ENCODE assay signal across 20 cellular contexts in genomic region chr9:84699897-84700395, GRCh38.
"Had no signal": no experiment of that assay in that cellular context is flagged by ENCODE, and none has a peak within 500 bp of the region (broad histone marks: within the 10 kb centered on the region; RNA-seq: fewer than 3 reads in every experiment).

No MANE protein-coding gene starts in this region.

- H3K4me3 ChIP-seq: adrenal gland, colonic mucosa, esophagus squamous epithelium, gastroesophageal sphincter, mucosa of descending colon, prostate gland, transverse colon, uterus had no signal

- H3K4me1 ChIP-seq: adrenal gland, colonic mucosa, esophagus squamous epithelium, prostate gland, uterus had no signal

- H3K9me3 ChIP-seq: adrenal gland, colonic mucosa, esophagus squamous epithelium, gastroesophageal sphincter, mucosa of descending colon, prostate gland, transverse colon, uterus had no signal

- DNase-seq: activated CD4-positive, alpha-beta T cell treated with anti-CD3 and anti-CD28 coated beads, Interleukin-2, amount 50 U/mL, for 48 hours; activated CD8-positive, alpha-beta memory T cell treated with anti-CD3 and anti-CD28 coated beads, Interleukin-2, amount 50 U/mL, for 48 hours; activated naive CD4-positive, alpha-beta T cell; activated T-cell treated with anti-CD3 and anti-CD28 coated beads, Interleukin-2, amount 50 U/mL, for 4 hours; adrenal gland; brain microvascular endothelial cell; central memory CD4-positive, alpha-beta T cell; colonic mucosa; endodermal cell; esophagus squamous epithelium; mucosa of descending colon; stimulated activated CD4-positive, alpha-beta T cell treated with anti-CD3 and anti-CD28 coated beads, Interleukin-12 subunit alpha, Interleukin-12 subunit beta, amount 100 ng/mL, for 4 hours; stimulated activated CD4-positive, alpha-beta T cell treated with anti-CD3 and anti-CD28 coated beads, Interleukin-1b, Interleukin-23, amount 100 ng/mL, for 48 hours; T1000; transverse colon; uterus had no signal

- ATAC-seq: activated T-cell treated with anti-CD3 and anti-CD28 coated beads, Interleukin-2, amount 50 U/mL, for 4 hours; gastroesophageal sphincter; mucosa of descending colon; WTC11 had no signal

- H3K27ac ChIP-seq: adrenal gland, brain microvascular endothelial cell, colonic mucosa, esophagus squamous epithelium, gastroesophageal sphincter, prostate gland, transverse colon, uterus had no signal

- FAIRE-seq: islet of Langerhans had no signal

- H3K36me3 ChIP-seq: adrenal gland, brain microvascular endothelial cell, colonic mucosa, esophagus squamous epithelium, gastroesophageal sphincter, prostate gland, transverse colon, uterus had no signal

- H3K27me3 ChIP-seq: adrenal gland, brain microvascular endothelial cell, colonic mucosa, esophagus squamous epithelium, gastroesophageal sphincter, transverse colon, uterus had no signal
